ENCODE assay signal across 8 cellular contexts in genomic region chr3:72270072-72270611, GRCh38.
DNase-seq lines count a peak whose midpoint lies in the region; ATAC-seq and TF ChIP-seq lines count a peak whose summit lies in the region.

No MANE protein-coding gene starts in this region.

- H3K79me2 ChIP-seq in mammary epithelial cell (ENCODE audit: insufficient read depth, low read length), result no peaks in the 10 kb centered on the region

- ATAC-seq in lung (ENCODE audit: insufficient read depth, low FRiP score), result peak; percentile 60
- ATAC-seq in HG02678 (IDR thresholded peaks at IDR 0.05; ENCODE audit: unreplicated experiment), result no peak

- no peaks in the 10 kb centered on the region for H4K20me1 ChIP-seq in mammary epithelial cell (ENCODE audit: insufficient read depth, low read length)

- H2AFZ ChIP-seq in mammary epithelial cell (ENCODE audit: low read depth, low read length), result no peak overlapping the region

- peaks cover 4% of the 10 kb centered on the region for H3K27me3 ChIP-seq in mammary epithelial cell (ENCODE audit: insufficient read depth, low read length)
- H3K27me3 ChIP-seq in lung (ENCODE audit: control insufficient read depth, insufficient read depth), result no peaks in the 10 kb centered on the region

- no TSS peak for BruUV-seq in mammary epithelial cell (replicated peaks; lab: Mats Ljungman, UMichigan)

- H3K36me3 ChIP-seq in mammary epithelial cell (ENCODE audit: insufficient read depth, low read length), result no peaks in the 10 kb centered on the region
- no peaks in the 10 kb centered on the region for H3K36me3 ChIP-seq in lung (ENCODE audit: control insufficient read depth in 2 of 2, insufficient read depth in 2 of 2, low read length in 2 of 2)

- no peak overlapping the region for H3K4me3 ChIP-seq in mammary epithelial cell (replicated peaks in 1 of 3; ENCODE audit: insufficient read depth in 1 of 3, low read depth in 2 of 3, low read length in 3 of 3)
- H3K4me3 ChIP-seq in lung, result no peak overlapping the region

- intact Hi-C loops in mammary epithelial cell (cut with micrococcal nuclease), result no loop called here

- dilution Hi-C loops in mammary epithelial cell (cut with HindIII; ENCODE audit: low sequenced_read_pairs), result no loop called here

- H3K9me3 ChIP-seq in mammary epithelial cell (replicated peaks; ENCODE audit: insufficient read depth, low read length) (no peaks in the 10 kb centered on the region), lung (ENCODE audit: control insufficient read depth in 2 of 2, insufficient read depth in 1 of 2, low read length in 1 of 2) (no peaks in the 10 kb centered on the region)

- no peak overlapping the region for H3K27ac ChIP-seq in mammary epithelial cell (ENCODE audit: insufficient read depth, low read depth, low read length)
- peak overlapping the region in 1 of 2 donors; percentile 50 for H3K27ac ChIP-seq in lung (ENCODE audit: low read depth in 1 of 2, low read length in 1 of 2)

- TF ChIP-seq CTCF in mammary epithelial cell (conservative IDR thresholded peaks at IDR 0.05 in 1 of 2, IDR thresholded peaks at IDR 0.05 in 1 of 2; ENCODE audit: extremely low read depth in 1 of 2, insufficient read depth in 1 of 2, low read depth in 1 of 2, low read length in 2 of 2), result no peak
- no peak for TF ChIP-seq CTCF in lung (IDR thresholded peaks at IDR 0.05; ENCODE audit: control extremely low read depth, extremely low read depth)

- 27% methylated on average over 8 of the region's 8 CpGs for WGBS in mammary epithelial cell (ENCODE audit: low coverage, missing lambda C conversion rate)
- 18 to 24% methylated on average over 8 of the region's 8 CpGs for WGBS in lung, 2 donors

- DNase-seq in GM03348 (ENCODE audit: low spot score), result peak; percentile 87
- peak; percentile 36 for DNase-seq in NCI-H226
- peak; percentile 67 for DNase-seq in mammary epithelial cell
- DNase-seq in lung (ENCODE audit: low spot score), result peak; percentile 80
- DNase-seq in NCI-H524 treated with DMSO at 0.1 percent for 48 hours (lab: John Stamatoyannopoulos, UW), result no peak
- DNase-seq in NCI-H1105 treated with DMSO at 0.1 percent for 48 hours (lab: John Stamatoyannopoulos, UW), result no peak
- no peak for DNase-seq in stimulated activated CD4-positive, alpha-beta T cell treated with anti-CD3 and anti-CD28 coated beads, Interleukin-2, amount 100 ng/mL, for 24 hours

- H3K9ac ChIP-seq in mammary epithelial cell (ENCODE audit: insufficient read depth, low read length), result no peak overlapping the region

- H3K4me2 ChIP-seq in mammary epithelial cell (ENCODE audit: insufficient read depth, low read depth, low read length), result no peak overlapping the region

- in situ Hi-C loops in mammary epithelial cell (cut with MboI; ENCODE audit: low sequenced_read_pairs in 2 of 2), result loop anchor here in 1 of 2 donors (25.0 kb wide), 1 partner anchor 308 kb away; no protein-coding TSS in a partner anchor

- H3K4me1 ChIP-seq in mammary epithelial cell (ENCODE audit: insufficient read depth, low read length) (peaks cover 10% of the 10 kb centered on the region), lung (ENCODE audit: control insufficient read depth in 2 of 2, insufficient read depth in 2 of 2, low read length in 2 of 2) (peaks cover 11 to 20% of the 10 kb centered on the region in 2 donors)

- CTCF ChIA-PET in mammary epithelial cell (lab: Charles Lee; ENCODE audit: low non-redundant PET), result interaction anchor here (0.6 kb wide), 1 partner anchor 559 kb away, joined by 3 read pairs; no protein-coding TSS in a partner anchor

Comparison
In these comparisons a context has a peak if more than half of its experiments do, and no peak if none do; other contexts are left out.
1. DNase-seq: peak in GM03348 (single experiment), NCI-H226 (single experiment), mammary epithelial cell (single experiment) and lung (single experiment); none in NCI-H524 treated with DMSO at 0.1 percent for 48 hours (single experiment), NCI-H1105 treated with DMSO at 0.1 percent for 48 hours (single experiment) and stimulated activated CD4-positive, alpha-beta T cell treated with anti-CD3 and anti-CD28 coated beads, Interleukin-2, amount 100 ng/mL, for 24 hours (0 of 2).